In genomic region chr2:54381293-54381692, GRCh38 we compare ENCODE assay signal across 18 cellular contexts.
"Had no signal": no experiment of that assay in that cellular context is flagged by ENCODE, and none has a peak within 500 bp of the region (broad histone marks: within the 10 kb centered on the region; RNA-seq: fewer than 3 reads in every experiment).

No MANE protein-coding gene starts in this region.

- H3K4me1 ChIP-seq: sigmoid colon had no signal

- DNase-seq: foreskin melanocyte; head of caudate nucleus; hippocampal formation; left colon; midbrain; posterior cingulate gyrus; sigmoid colon; stimulated activated CD4-positive, alpha-beta T cell treated with anti-CD3 and anti-CD28 coated beads, Interleukin-2, amount 100 ng/mL, for 24 hours; stimulated activated CD4-positive, alpha-beta T cell treated with anti-CD3 and anti-CD28 coated beads, Interleukin-4, amount 100 ng/mL, for 4 hours; stimulated activated naive CD4-positive, alpha-beta T cell; stomach; substantia nigra; trophoblast cell had no signal

- H3K36me3 Mint-ChIP-seq: memory B cell; natural killer cell treated with Interleukin-12 subunit alpha and Interleukin-12 subunit beta and Interleukin-15 and Interleukin-18, amount 100 ng/mL, for 72 hours had no signal

- H3K36me3 ChIP-seq: neutrophil, sigmoid colon, stomach had no signal

- H3K4me3 Mint-ChIP-seq: central memory CD8-positive, alpha-beta T cell; memory B cell; natural killer cell treated with Interleukin-12 subunit alpha and Interleukin-12 subunit beta and Interleukin-15 and Interleukin-18, amount 100 ng/mL, for 72 hours had no signal

- H3K27ac ChIP-seq: neutrophil, sigmoid colon had no signal

- H3K27me3 ChIP-seq: neutrophil, sigmoid colon, stomach had no signal

- H3K9me3 ChIP-seq: neutrophil, sigmoid colon, stomach had no signal

- H3K4me1 Mint-ChIP-seq: central memory CD8-positive, alpha-beta T cell had no signal

- H3K27ac Mint-ChIP-seq: memory B cell; natural killer cell treated with Interleukin-12 subunit alpha and Interleukin-12 subunit beta and Interleukin-15 and Interleukin-18, amount 100 ng/mL, for 72 hours had no signal

- H3K27me3 Mint-ChIP-seq: central memory CD8-positive, alpha-beta T cell had no signal

- H3K9me3 Mint-ChIP-seq: central memory CD8-positive, alpha-beta T cell; memory B cell; natural killer cell treated with Interleukin-12 subunit alpha and Interleukin-12 subunit beta and Interleukin-15 and Interleukin-18, amount 100 ng/mL, for 72 hours had no signal

- ATAC-seq: left colon; natural killer cell treated with Interleukin-12 subunit alpha and Interleukin-12 subunit beta and Interleukin-15 and Interleukin-18, amount 100 ng/mL, for 72 hours had no signal

- H3K4me3 ChIP-seq: sigmoid colon, skin epidermis, stomach had no signal
